ENCODE assay signal across 19 cellular contexts in genomic region chr6:39407446-39407993, GRCh38.
DNase-seq lines count a peak whose midpoint lies in the region; ATAC-seq and TF ChIP-seq lines count a peak whose summit lies in the region.
"Had no signal": no experiment of that assay in that cellular context is flagged by ENCODE, and none has a peak within 500 bp of the region (broad histone marks: within the 10 kb centered on the region; RNA-seq: fewer than 3 reads in every experiment).

No MANE protein-coding gene starts in this region.

- H2BK5ac ChIP-seq in trophoblast cell (ENCODE audit: low read depth, low read length, poor library complexity): no peak overlapping the region

- no peaks in the 10 kb centered on the region for H3K4me1 ChIP-seq in trophoblast cell (ENCODE audit: control insufficient read depth in 1 of 2, insufficient read depth in 2 of 2, low read length in 2 of 2)
- H3K4me1 ChIP-seq: esophagus muscularis mucosa had no signal

- H3K79me1 ChIP-seq in trophoblast cell (ENCODE audit: low read length): peaks cover 2% of the 10 kb centered on the region

- H3K27me3 ChIP-seq in trophoblast cell (ENCODE audit: insufficient read depth, low read length): no peaks in the 10 kb centered on the region
- H3K27me3 ChIP-seq: esophagus muscularis mucosa had no signal

- H3K18ac ChIP-seq in trophoblast cell (ENCODE audit: low read length): no peak overlapping the region

- H2AFZ ChIP-seq in trophoblast cell (ENCODE audit: insufficient read depth, low read length, poor library complexity): no peak overlapping the region

- H3K4me2 ChIP-seq in trophoblast cell (ENCODE audit: low read length): no peak overlapping the region

- H3K27ac ChIP-seq in trophoblast cell (ENCODE audit: low read depth, low read length): no peak overlapping the region
- H3K27ac ChIP-seq: esophagus muscularis mucosa, left ventricle myocardium inferior had no signal

- H3K36me3 ChIP-seq in trophoblast cell (ENCODE audit: control insufficient read depth in 1 of 2, insufficient read depth in 2 of 2, low read length in 2 of 2): no peaks in the 10 kb centered on the region
- H3K36me3 ChIP-seq: esophagus muscularis mucosa, left ventricle myocardium inferior had no signal

- WGBS in trophoblast cell (ENCODE audit: extremely low coverage, insufficient coverage, insufficient read length): no CpG with 5 or more reads among the region's 1 CpG

- DNase-seq in NCI-H1048 (lab: John Stamatoyannopoulos, UW) (no peak), trophoblast cell (no peak), NCI-H774 (lab: John Stamatoyannopoulos, UW) (no peak)
- DNase-seq: activated T-cell treated with anti-CD3 and anti-CD28 coated beads, Interleukin-2, amount 50 U/mL, for 72 hours; anterior cingulate cortex; left ventricle myocardium inferior; naive B cell; NCI-H1105 treated with DMSO at 0.1 percent for 48 hours; NCI-H524; stimulated activated CD4-positive, alpha-beta T cell treated with anti-CD3 and anti-CD28 coated beads, Interleukin-2, amount 100 ng/mL, for 24 hours; T-cell had no signal

- H4K12ac ChIP-seq in trophoblast cell (ENCODE audit: low read depth, low read length): no peak overlapping the region

- H3K14ac ChIP-seq in trophoblast cell (ENCODE audit: low read length): no peak overlapping the region

- no peak overlapping the region for H2BK120ac ChIP-seq in trophoblast cell (ENCODE audit: insufficient read depth, low read length, poor library complexity)

- no peak overlapping the region for H2BK12ac ChIP-seq in trophoblast cell (ENCODE audit: low read length)

- no peak overlapping the region for H3K23ac ChIP-seq in trophoblast cell (ENCODE audit: low read length)

- no peaks in the 10 kb centered on the region for H3K9me3 ChIP-seq in trophoblast cell (ENCODE audit: insufficient read depth, low read depth, low read length)
- H3K9me3 ChIP-seq: esophagus muscularis mucosa, left ventricle myocardium inferior had no signal

- H4K91ac ChIP-seq in trophoblast cell (ENCODE audit: low read depth, low read length): no peak overlapping the region

- H3K4ac ChIP-seq in trophoblast cell (ENCODE audit: low read depth, low read length): no peak overlapping the region

- H3K4me3 ChIP-seq in trophoblast cell (ENCODE audit: low read depth, low read length): no peak overlapping the region
- H3K4me3 ChIP-seq: esophagus muscularis mucosa, left ventricle myocardium inferior had no signal

- H3K79me2 ChIP-seq in trophoblast cell (ENCODE audit: control insufficient read depth, insufficient read depth, low read length, poor library complexity): no peaks in the 10 kb centered on the region

- no peak overlapping the region for H2AK5ac ChIP-seq in trophoblast cell (ENCODE audit: low read length)

- H4K8ac ChIP-seq in trophoblast cell (ENCODE audit: low read depth, low read length): no peak overlapping the region

- H3K9ac ChIP-seq in trophoblast cell (ENCODE audit: low read length): no peak overlapping the region

- ATAC-seq in GM18502 (IDR thresholded peaks at IDR 0.05; ENCODE audit: poor library complexity, unreplicated experiment): peak; percentile 89
- ATAC-seq in GM19438 (IDR thresholded peaks at IDR 0.05; ENCODE audit: low read depth, unreplicated experiment): peak; percentile 87
- peak; percentile 76 for ATAC-seq in HG02642 (IDR thresholded peaks at IDR 0.05; ENCODE audit: poor library complexity, unreplicated experiment)
- ATAC-seq in HG03342 (IDR thresholded peaks at IDR 0.05; ENCODE audit: unreplicated experiment): peak; percentile 69
- no peak for ATAC-seq in SK-N-SH treated with all-trans-retinoic acid at 6 μM for 48 hours
- ATAC-seq: activated T-cell treated with anti-CD3 and anti-CD28 coated beads, Interleukin-2, amount 50 U/mL, for 72 hours; HepG2; stimulated activated effector memory CD8-positive, alpha-beta T cell treated with anti-CD3 and anti-CD28 coated beads, Interleukin-12 subunit alpha, Interleukin-12 subunit beta, amount 100 ng/mL, for 72 hours; T-cell had no signal

TF ChIP-seq in SK-N-SH treated with all-trans-retinoic acid at 6 μM for 48 hours, 23 proteins besides CTCF, POLR2A, EP300 and RAD21:
- TF ChIP-seq, protein P1, sequence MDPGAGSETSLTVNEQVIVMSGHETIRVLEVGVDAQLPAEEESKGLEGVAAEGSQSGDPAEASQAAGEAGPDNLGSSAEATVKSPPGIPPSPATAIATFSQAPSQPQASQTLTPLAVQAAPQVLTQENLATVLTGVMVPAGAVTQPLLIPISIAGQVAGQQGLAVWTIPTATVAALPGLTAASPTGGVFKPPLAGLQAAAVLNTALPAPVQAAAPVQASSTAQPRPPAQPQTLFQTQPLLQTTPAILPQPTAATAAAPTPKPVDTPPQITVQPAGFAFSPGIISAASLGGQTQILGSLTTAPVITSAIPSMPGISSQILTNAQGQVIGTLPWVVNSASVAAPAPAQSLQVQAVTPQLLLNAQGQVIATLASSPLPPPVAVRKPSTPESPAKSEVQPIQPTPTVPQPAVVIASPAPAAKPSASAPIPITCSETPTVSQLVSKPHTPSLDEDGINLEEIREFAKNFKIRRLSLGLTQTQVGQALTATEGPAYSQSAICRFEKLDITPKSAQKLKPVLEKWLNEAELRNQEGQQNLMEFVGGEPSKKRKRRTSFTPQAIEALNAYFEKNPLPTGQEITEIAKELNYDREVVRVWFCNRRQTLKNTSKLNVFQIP (CRISPR knock-in tag; IDR thresholded peaks at IDR 0.05; ENCODE audit: borderline replicate concordance, low read depth): no peak
- no peak for TF ChIP-seq PPARA (CRISPR knock-in tag; IDR thresholded peaks at IDR 0.05; ENCODE audit: borderline replicate concordance)
- TF ChIP-seq ZNF70 (CRISPR knock-in tag; IDR thresholded peaks at IDR 0.05): no peak
- no peak for TF ChIP-seq OSR1 (CRISPR knock-in tag; IDR thresholded peaks at IDR 0.05)
- no peak for TF ChIP-seq BACH2 (CRISPR knock-in tag; IDR thresholded peaks at IDR 0.05; ENCODE audit: borderline replicate concordance)
- no peak for TF ChIP-seq ZC3H10 (CRISPR knock-in tag; IDR thresholded peaks at IDR 0.05)
- no peak for TF ChIP-seq ZFP30 (CRISPR knock-in tag; IDR thresholded peaks at IDR 0.05)
- no peak for TF ChIP-seq TCF4 (CRISPR knock-in tag; IDR thresholded peaks at IDR 0.05; ENCODE audit: borderline replicate concordance)
- no peak for TF ChIP-seq PATZ1 (CRISPR knock-in tag; IDR thresholded peaks at IDR 0.05; ENCODE audit: borderline replicate concordance)
- no peak for TF ChIP-seq ZFP3 (CRISPR knock-in tag; IDR thresholded peaks at IDR 0.05)
- TF ChIP-seq, protein P2, sequence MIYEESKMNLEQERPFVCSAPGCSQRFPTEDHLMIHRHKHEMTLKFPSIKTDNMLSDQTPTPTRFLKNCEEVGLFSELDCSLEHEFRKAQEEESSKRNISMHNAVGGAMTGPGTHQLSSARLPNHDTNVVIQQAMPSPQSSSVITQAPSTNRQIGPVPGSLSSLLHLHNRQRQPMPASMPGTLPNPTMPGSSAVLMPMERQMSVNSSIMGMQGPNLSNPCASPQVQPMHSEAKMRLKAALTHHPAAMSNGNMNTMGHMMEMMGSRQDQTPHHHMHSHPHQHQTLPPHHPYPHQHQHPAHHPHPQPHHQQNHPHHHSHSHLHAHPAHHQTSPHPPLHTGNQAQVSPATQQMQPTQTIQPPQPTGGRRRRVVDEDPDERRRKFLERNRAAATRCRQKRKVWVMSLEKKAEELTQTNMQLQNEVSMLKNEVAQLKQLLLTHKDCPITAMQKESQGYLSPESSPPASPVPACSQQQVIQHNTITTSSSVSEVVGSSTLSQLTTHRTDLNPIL (CRISPR knock-in tag; IDR thresholded peaks at IDR 0.05; ENCODE audit: low read depth): no peak
- TF ChIP-seq ZNF565 (CRISPR knock-in tag; conservative IDR thresholded peaks at IDR 0.05; ENCODE audit: low read depth): no peak
- TF ChIP-seq ZNF8 (CRISPR knock-in tag; IDR thresholded peaks at IDR 0.05): no peak
- no peak for TF ChIP-seq RARB (CRISPR knock-in tag; IDR thresholded peaks at IDR 0.05)
- TF ChIP-seq SNAI2 (CRISPR knock-in tag; IDR thresholded peaks at IDR 0.05): no peak
- TF ChIP-seq ARNTL (CRISPR knock-in tag; IDR thresholded peaks at IDR 0.05; ENCODE audit: borderline replicate concordance, low read depth): no peak
- TF ChIP-seq TOX (CRISPR knock-in tag; IDR thresholded peaks at IDR 0.05; ENCODE audit: borderline replicate concordance): no peak
